Comparison of ENCODE assay signal across 8 cellular contexts in genomic region chr20:20410678-20411077, GRCh38. TPM values are rescaled to one million over a fixed set of nuclear protein-coding genes. Genes with fewer than 3 reads are reported as not detected.
DNase-seq lines count a peak whose midpoint lies in the region; TF ChIP-seq lines count a peak whose summit lies in the region.

No MANE protein-coding gene starts in this region.

- no peak overlapping the region for H3K56ac ChIP-seq in mesendoderm (ENCODE audit: low read length)

- H3K9ac ChIP-seq in mesendoderm (ENCODE audit: low read length): no peak overlapping the region

- H3K4me1 Mint-ChIP-seq in brain: peaks cover 98% of the 10 kb centered on the region

- no peak overlapping the region for H3K23ac ChIP-seq in mesendoderm (ENCODE audit: low read length)

- no peak overlapping the region for H2AK5ac ChIP-seq in mesendoderm (ENCODE audit: low read length)

- no peak overlapping the region for H3K4me2 ChIP-seq in mesendoderm (ENCODE audit: low read length)

- peak overlapping the region; percentile 45 to 86 (median 75) for H3K4me3 Mint-ChIP-seq in brain

- H2BK5ac ChIP-seq in mesendoderm (ENCODE audit: low read length): no peak overlapping the region

- WGBS in mesendoderm (ENCODE audit: extremely low coverage, insufficient coverage, low lambda C conversion rate): no CpG with 5 or more reads among the region's 6 CpGs

- H4K5ac ChIP-seq in mesendoderm (ENCODE audit: low read length): no peak overlapping the region

- no peak overlapping the region for H2BK15ac ChIP-seq in mesendoderm (replicated peaks; ENCODE audit: low read depth)

- no peaks in the 10 kb centered on the region for H3K9me3 Mint-ChIP-seq in brain

- H3K36me3 ChIP-seq in mesendoderm (ENCODE audit: control insufficient read depth, insufficient read depth, low read length): no peaks in the 10 kb centered on the region

- H3K79me2 ChIP-seq in mesendoderm (ENCODE audit: control insufficient read depth, insufficient read depth, low read length): no peaks in the 10 kb centered on the region

- no peak overlapping the region for H3K18ac ChIP-seq in mesendoderm (ENCODE audit: low read length)

- no peak overlapping the region for H2BK120ac ChIP-seq in mesendoderm (ENCODE audit: low read depth, low read length)

- H3K36me3 Mint-ChIP-seq in brain: no peaks in the 10 kb centered on the region

- H3K79me1 ChIP-seq in mesendoderm (ENCODE audit: low read length): no peaks in the 10 kb centered on the region

- in situ Hi-C loops in GM13977 (cut with MboI; ENCODE audit: low pct_unique_long_range_greater_than_20kb, low sequenced_read_pairs, unreplicated experiment): no loop called here

- H3K4me3 ChIP-seq in mesendoderm (ENCODE audit: low read length): no peak overlapping the region

- TF ChIP-seq CTCF in brain (conservative IDR thresholded peaks at IDR 0.05) (no peak), GM13977 (IDR thresholded peaks at IDR 0.05; ENCODE audit: extremely low read depth, insufficient read depth, missing control alignments) (no peak)

- H3K27ac ChIP-seq in mesendoderm (ENCODE audit: low read depth, low read length): no peak overlapping the region

- H4K8ac ChIP-seq in mesendoderm (ENCODE audit: low read depth, low read length): no peak overlapping the region

- H3K4me1 ChIP-seq in mesendoderm (ENCODE audit: control insufficient read depth, low read depth, low read length): peaks cover 3% of the 10 kb centered on the region

- H3K27me3 Mint-ChIP-seq in brain: peaks cover 2% of the 10 kb centered on the region

- H3K27me3 ChIP-seq in mesendoderm (ENCODE audit: insufficient read depth, low read length, poor library complexity): no peaks in the 10 kb centered on the region

- H3K4ac ChIP-seq in mesendoderm (ENCODE audit: low read depth, low read length): no peak overlapping the region

- peak; percentile 74 for DNase-seq in ELF-1 (ENCODE audit: low read depth, low spot score)
- peak; percentile 72 for DNase-seq in NCI-H2196 (lab: John Stamatoyannopoulos, UW; ENCODE audit: unreplicated experiment)
- DNase-seq in mesendoderm: peak; percentile 92
- DNase-seq in stimulated activated naive CD4-positive, alpha-beta T cell treated with Interleukin-2 at 50 U/mL for 16 hours (lab: John Stamatoyannopoulos, UW): no peak
- no peak for DNase-seq in GM13977 (ENCODE audit: low spot score)
- no peak for DNase-seq in NAMALWA (ENCODE audit: low spot score)
- no peak for DNase-seq in GM19238 (ENCODE audit: insufficient read length, low spot score)

- peak overlapping the region; percentile 72 to 97 (median 91) for H3K27ac Mint-ChIP-seq in brain

RNA-seq across cellular contexts. Expression of gene INSM1, which starts 42.8 kb away (rescaled TPM):
- 321 TPM for polyA plus RNA-seq in brain (ENCODE audit: insufficient read depth, low read depth, low replicate concordance)
- polyA plus RNA-seq in mesendoderm (2013, experiment 1 of 2): 0.01 TPM
- 0.01 TPM for polyA plus RNA-seq in mesendoderm (2013, experiment 2 of 2)

Comparison
In these comparisons a context has a peak if more than half of its experiments do, and no peak if none do; other contexts are left out.
1. DNase-seq: peak in ELF-1 (single experiment), NCI-H2196 (single experiment) and mesendoderm (single experiment); none in stimulated activated naive CD4-positive, alpha-beta T cell treated with Interleukin-2 at 50 U/mL for 16 hours (single experiment), GM13977 (single experiment), NAMALWA (single experiment) and GM19238 (single experiment).